8 cellular contexts compared by ENCODE assay signal in genomic region chr1:205321109-205321958, GRCh38. TPM values are rescaled to one million over a fixed set of nuclear protein-coding genes. Genes with fewer than 3 reads are reported as not detected.
A peak's percentile ranks its signal among the peaks of the same experiment; 100 is the strongest.
DNase-seq lines count a peak whose midpoint lies in the region; ATAC-seq and TF ChIP-seq lines count a peak whose summit lies in the region.

Gene NUAK2 (minus strand): TSS chr1:205321745. CDS start chr1:205321628, 117 bp downstream.

- H3K27me3 Mint-ChIP-seq in natural killer cell treated with Interleukin-12 subunit alpha and Interleukin-12 subunit beta and Interleukin-15 and Interleukin-18, amount 100 ng/mL, for 72 hours, result peaks cover 0 to under 1% of the 10 kb centered on the region in 2 donors

- H3K4me3 ChIP-seq in Karpas-422 (ENCODE audit: low read length), result peak within 1 kb of the TSS; percentile 53; the same call in 1 of the 2 replicates
- H3K4me3 ChIP-seq in fibroblast of villous mesenchyme (ENCODE audit: low read depth, low read length), result peak within 1 kb of the TSS; percentile 92

- peak; percentile 93 for TF ChIP-seq POLR2A in Raji (IDR thresholded peaks at IDR 0.05; ENCODE audit: insufficient read depth, low read depth, low read length)

- 0 out of 2 replicates have a peak within 1 kb of the TSS, but pooled peaks have one; percentile 84 for H2AFZ ChIP-seq in Karpas-422 (ENCODE audit: low read length)

- H3K4me1 ChIP-seq in Karpas-422 (ENCODE audit: low read length), result peaks cover 7% of the 10 kb centered on the region

- H4K20me1 ChIP-seq in Karpas-422 (ENCODE audit: insufficient read depth, low read depth, low read length), result no peaks in the 10 kb centered on the region

- peak; percentile 85 to 89 for ATAC-seq in natural killer cell treated with Interleukin-12 subunit alpha and Interleukin-12 subunit beta and Interleukin-15 and Interleukin-18, amount 100 ng/mL, for 72 hours

- H3K4me3 Mint-ChIP-seq in natural killer cell treated with Interleukin-12 subunit alpha and Interleukin-12 subunit beta and Interleukin-15 and Interleukin-18, amount 100 ng/mL, for 72 hours, result peak within 1 kb of the TSS; percentile 98

- TF ChIP-seq CTCF in fibroblast of villous mesenchyme (IDR thresholded peaks at IDR 0.05; ENCODE audit: insufficient read depth, low read depth, low read length), result peak; percentile 43

- no peaks in the 10 kb centered on the region for H3K36me3 Mint-ChIP-seq in natural killer cell treated with Interleukin-12 subunit alpha and Interleukin-12 subunit beta and Interleukin-15 and Interleukin-18, amount 100 ng/mL, for 72 hours

- no peak within 1 kb of the TSS for H3K27ac ChIP-seq in Karpas-422 (ENCODE audit: low read length)

- no peaks in the 10 kb centered on the region for H3K79me2 ChIP-seq in Karpas-422 (ENCODE audit: low read length)

- no peaks in the 10 kb centered on the region for H3K36me3 ChIP-seq in Karpas-422 (ENCODE audit: insufficient read depth, low read length)

- H3K27ac Mint-ChIP-seq in natural killer cell treated with Interleukin-12 subunit alpha and Interleukin-12 subunit beta and Interleukin-15 and Interleukin-18, amount 100 ng/mL, for 72 hours, result peak within 1 kb of the TSS; percentile 32 to 86

- DNase-seq in EH (ENCODE audit: low read depth), result peak; percentile 93
- peak; percentile 48 for DNase-seq in Karpas-422
- peak; percentile 79 for DNase-seq in activated gamma-delta T cell treated with Interleukin-2 at 50 U/mL for 16 hours
- DNase-seq in fibroblast of villous mesenchyme (ENCODE audit: low read depth), result peak; percentile 85
- DNase-seq in natural killer cell treated with Interleukin-12 subunit alpha and Interleukin-12 subunit beta and Interleukin-15 and Interleukin-18, amount 100 ng/mL, for 72 hours (ENCODE audit: low spot score), result peak; percentile 86
- peak; percentile 74 to 89 (median 81) for DNase-seq in stimulated activated naive CD4-positive, alpha-beta T cell (lab: John Stamatoyannopoulos, UW)
- no peak for DNase-seq in SKM-1 treated with dmso at 0.1 percent for 144 hours (lab: John Stamatoyannopoulos, UW; ENCODE audit: unreplicated experiment)

- H3K27me3 ChIP-seq in Karpas-422 (ENCODE audit: low read length), result no peaks in the 10 kb centered on the region; the same call in 1 of the 2 replicates

- peak within 1 kb of the TSS; percentile 55 for H3K9ac ChIP-seq in Karpas-422 (ENCODE audit: low read length)

- H3K4me1 Mint-ChIP-seq in natural killer cell treated with Interleukin-12 subunit alpha and Interleukin-12 subunit beta and Interleukin-15 and Interleukin-18, amount 100 ng/mL, for 72 hours (ENCODE audit: low read depth in 2 of 2), result peaks cover 55 to 59% of the 10 kb centered on the region in 2 donors

- no peaks in the 10 kb centered on the region for H3K9me2 ChIP-seq in Karpas-422 (replicated peaks; ENCODE audit: insufficient read depth, low read length)

- H3K9me3 Mint-ChIP-seq in natural killer cell treated with Interleukin-12 subunit alpha and Interleukin-12 subunit beta and Interleukin-15 and Interleukin-18, amount 100 ng/mL, for 72 hours, result no peaks in the 10 kb centered on the region

- H3K9me3 ChIP-seq in Karpas-422 (ENCODE audit: low read length), result no peaks in the 10 kb centered on the region

- peak within 1 kb of the TSS; percentile 67 for H3K4me2 ChIP-seq in Karpas-422 (ENCODE audit: low read depth, low read length, poor library complexity, severe bottlenecking)

RNA-seq across cellular contexts. Expression of gene NUAK2, which starts in this region (rescaled TPM):
- 1.4 TPM in 2 replicates for total RNA-seq in Karpas-422 (2014; rRNA removed; shearing (Covaris generic); ENCODE audit: low replicate concordance)
- 7.1 and 12.1 TPM in 2 replicates for total RNA-seq in fibroblast of villous mesenchyme
- 1 to 10 TPM; 1.0 to 2.5 TPM for total RNA-seq in natural killer cell treated with Interleukin-12 subunit alpha and Interleukin-12 subunit beta and Interleukin-15 and Interleukin-18, amount 100 ng/mL, for 72 hours
